In the genomic region with DNA sequence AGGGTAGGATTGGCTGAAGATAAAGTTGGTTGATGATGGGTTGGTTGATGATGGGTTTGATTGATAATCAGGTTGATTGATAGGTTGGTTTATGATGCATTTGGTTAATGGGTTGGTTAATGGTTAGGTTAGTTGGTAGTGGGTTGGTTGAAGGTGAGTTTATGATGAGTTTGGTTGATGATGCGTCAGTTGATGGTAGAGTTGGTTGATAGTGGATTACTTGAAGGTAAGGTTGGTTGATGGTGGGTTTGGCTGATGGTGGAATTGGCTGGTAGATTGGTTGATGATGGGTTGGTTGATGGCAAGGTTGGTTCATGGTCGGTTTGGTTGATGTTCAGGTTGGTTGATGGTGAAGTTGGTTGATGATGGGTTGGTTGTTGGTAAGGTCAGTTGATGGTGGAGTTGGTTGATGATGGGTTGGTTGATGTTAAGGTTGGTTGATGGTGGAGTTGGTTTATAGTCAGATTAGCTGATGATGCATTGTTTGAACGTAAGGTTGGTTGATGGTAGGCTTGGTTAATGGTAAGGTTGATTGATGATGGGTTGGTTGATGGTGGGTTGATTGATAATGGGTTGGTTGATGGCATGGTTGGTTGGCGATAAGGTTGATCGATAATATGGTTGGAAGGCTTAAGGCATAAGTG, we compare ENCODE assay signal across 3 cellular contexts.
TF ChIP-seq lines count a peak whose summit lies in the region.

No MANE protein-coding gene starts in this region.

TF ChIP-seq in GM12891, 5 proteins besides CTCF, POLR2A, EP300 and RAD21 (continued from another document):
- TF ChIP-seq SPI1 (IDR thresholded peaks at IDR 0.05; ENCODE audit: low read depth, low read length) (no peak), POLR2AphosphoS5 (IDR thresholded peaks at IDR 0.05; ENCODE audit: low read depth, low read length) (no peak)

TF ChIP-seq in HEK293, 187 proteins besides CTCF, POLR2A, EP300 and RAD21 (continued from another document):
- TF ChIP-seq ZNF521 (tag by site-specific recombination; IDR thresholded peaks at IDR 0.05) (0 out of 2 replicates have a peak, but pooled peaks have one; percentile 47), ZNF530 (tag by site-specific recombination; IDR thresholded peaks at IDR 0.05; ENCODE audit: low read depth) (no peak)
- TF ChIP-seq, protein P1, sequence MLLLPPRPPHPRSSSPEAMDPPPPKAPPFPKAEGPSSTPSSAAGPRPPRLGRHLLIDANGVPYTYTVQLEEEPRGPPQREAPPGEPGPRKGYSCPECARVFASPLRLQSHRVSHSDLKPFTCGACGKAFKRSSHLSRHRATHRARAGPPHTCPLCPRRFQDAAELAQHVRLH (tag by site-specific recombination; IDR thresholded peaks at IDR 0.05), result no peak

TF ChIP-seq in K562, 482 proteins besides CTCF, POLR2A, EP300 and RAD21 (continued from another document):
- TF ChIP-seq, protein P2, sequence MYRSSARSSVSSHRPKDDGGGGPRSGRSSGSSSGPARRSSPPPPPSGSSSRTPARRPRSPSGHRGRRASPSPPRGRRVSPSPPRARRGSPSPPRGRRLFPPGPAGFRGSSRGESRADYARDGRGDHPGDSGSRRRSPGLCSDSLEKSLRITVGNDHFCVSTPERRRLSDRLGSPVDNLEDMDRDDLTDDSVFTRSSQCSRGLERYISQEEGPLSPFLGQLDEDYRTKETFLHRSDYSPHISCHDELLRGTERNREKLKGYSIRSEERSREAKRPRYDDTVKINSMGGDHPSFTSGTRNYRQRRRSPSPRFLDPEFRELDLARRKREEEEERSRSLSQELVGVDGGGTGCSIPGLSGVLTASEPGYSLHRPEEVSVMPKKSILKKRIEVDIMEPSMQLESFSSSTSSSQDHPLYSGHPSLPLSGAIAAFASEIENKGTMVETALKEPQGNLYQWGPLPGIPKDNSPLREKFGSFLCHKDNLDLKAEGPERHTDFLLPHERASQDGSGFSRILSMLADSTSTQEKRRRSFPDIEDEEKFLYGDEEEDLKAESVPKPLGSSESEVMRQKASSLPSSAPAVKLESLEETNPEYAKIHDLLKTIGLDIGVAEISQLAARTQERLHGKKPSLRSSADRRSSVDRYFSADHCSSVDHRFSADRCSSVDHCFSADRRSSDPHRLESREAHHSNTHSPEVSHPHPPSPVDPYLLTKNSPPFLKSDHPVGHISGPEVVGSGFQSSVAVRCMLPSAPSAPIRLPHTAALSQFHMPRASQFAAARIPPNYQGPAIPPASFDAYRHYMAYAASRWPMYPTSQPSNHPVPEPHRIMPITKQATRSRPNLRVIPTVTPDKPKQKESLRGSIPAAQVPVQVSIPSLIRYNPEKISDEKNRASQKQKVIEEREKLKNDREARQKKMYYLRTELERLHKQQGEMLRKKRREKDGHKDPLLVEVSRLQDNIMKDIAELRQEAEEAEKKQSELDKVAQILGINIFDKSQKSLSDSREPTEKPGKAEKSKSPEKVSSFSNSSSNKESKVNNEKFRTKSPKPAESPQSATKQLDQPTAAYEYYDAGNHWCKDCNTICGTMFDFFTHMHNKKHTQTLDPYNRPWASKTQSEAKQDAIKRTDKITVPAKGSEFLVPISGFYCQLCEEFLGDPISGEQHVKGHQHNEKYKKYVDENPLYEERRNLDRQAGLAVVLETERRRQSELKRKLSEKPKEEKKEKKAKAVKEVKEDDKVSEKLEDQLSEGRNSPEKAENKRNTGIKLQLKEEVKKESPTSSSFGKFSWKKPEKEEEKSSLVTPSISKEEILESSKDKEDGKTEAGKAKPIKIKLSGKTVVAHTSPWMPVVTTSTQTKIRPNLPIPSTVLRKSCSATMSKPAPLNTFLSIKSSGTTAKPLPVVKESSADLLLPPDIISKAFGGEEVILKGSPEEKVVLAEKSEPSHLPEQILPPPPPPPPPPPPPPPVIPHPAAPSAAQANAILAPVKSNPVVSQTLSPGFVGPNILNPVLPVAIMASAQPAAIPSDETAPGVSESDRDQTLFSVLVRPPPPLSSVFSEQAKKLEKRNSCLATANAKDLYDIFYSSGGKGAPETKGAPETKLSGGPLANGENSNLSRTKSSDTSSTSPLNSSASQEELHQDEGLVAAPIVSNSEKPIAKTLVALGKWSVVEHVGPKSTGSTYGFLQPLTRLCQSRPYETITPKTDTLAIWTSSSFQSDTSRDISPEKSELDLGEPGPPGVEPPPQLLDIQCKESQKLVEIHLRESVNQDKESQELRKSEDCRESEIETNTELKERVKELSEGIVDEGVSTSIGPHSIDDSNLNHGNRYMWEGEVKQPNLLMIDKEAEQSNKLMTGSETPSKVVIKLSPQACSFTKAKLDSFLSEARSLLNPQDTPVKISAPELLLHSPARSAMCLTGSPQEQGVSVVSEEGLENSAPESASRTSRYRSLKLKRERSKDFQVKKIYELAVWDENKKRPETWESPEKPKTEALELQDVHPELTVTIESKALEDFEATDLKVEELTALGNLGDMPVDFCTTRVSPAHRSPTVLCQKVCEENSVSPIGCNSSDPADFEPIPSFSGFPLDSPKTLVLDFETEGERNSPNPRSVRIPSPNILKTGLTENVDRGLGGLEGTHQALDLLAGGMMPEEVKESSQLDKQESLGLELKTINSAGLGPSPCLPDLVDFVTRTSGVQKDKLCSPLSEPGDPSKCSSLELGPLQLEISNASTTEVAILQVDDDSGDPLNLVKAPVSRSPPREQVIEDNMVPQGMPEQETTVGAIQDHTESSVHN (IDR thresholded peaks at IDR 0.05; ENCODE audit: borderline replicate concordance in 1 of 2, low read depth in 1 of 2), result no peak
- TF ChIP-seq KLF13 (tag; IDR thresholded peaks at IDR 0.05; ENCODE audit: borderline replicate concordance, low read depth) (no peak), C11orf30 (IDR thresholded peaks at IDR 0.05; ENCODE audit: low read depth) (peak; percentile 32; the same call in 1 of the 2 replicates), EGR1 (conservative IDR thresholded peaks at IDR 0.05) (no peak), ETV1 (tag; conservative IDR thresholded peaks at IDR 0.05; ENCODE audit: low read depth) (no peak), ZNF347 (CRISPR knock-in tag; IDR thresholded peaks at IDR 0.05; ENCODE audit: low read depth) (no peak), SMARCE1 (IDR thresholded peaks at IDR 0.05) (no peak), ZC3H8 (IDR thresholded peaks at IDR 0.05) (no peak), POLR2AphosphoS2 (IDR thresholded peaks at IDR 0.05; ENCODE audit: low read length) (no peak), RFX5 (IDR thresholded peaks at IDR 0.05; ENCODE audit: low read depth, low read length) (no peak), MAFK (IDR thresholded peaks at IDR 0.05; ENCODE audit: low read length) (no peak), ZNF583 (CRISPR knock-in tag; IDR thresholded peaks at IDR 0.05) (no peak), XRCC3 (IDR thresholded peaks at IDR 0.05) (no peak), TGIF2 (CRISPR knock-in tag; IDR thresholded peaks at IDR 0.05) (no peak), KDM5B (IDR thresholded peaks at IDR 0.05; ENCODE audit: insufficient replicate concordance, low read depth, low read length) (no peak), ARID1B (IDR thresholded peaks at IDR 0.05) (no peak), ZNF354B (CRISPR knock-in tag; IDR thresholded peaks at IDR 0.05) (no peak), HOXB6 (CRISPR knock-in tag; IDR thresholded peaks at IDR 0.05; ENCODE audit: borderline replicate concordance) (no peak), ZNF316 (IDR thresholded peaks at IDR 0.05) (peak; percentile 78), EHMT2 (IDR thresholded peaks at IDR 0.05) (0 out of 2 replicates have a peak, but pooled peaks have one; percentile 29), MED1 (CRISPR knock-in tag; IDR thresholded peaks at IDR 0.05; ENCODE audit: borderline replicate concordance) (no peak), ZNF274 (IDR thresholded peaks at IDR 0.05; ENCODE audit: borderline replicate concordance, low read depth, low read length) (no peak), HEY1 (CRISPR knock-in tag; IDR thresholded peaks at IDR 0.05; ENCODE audit: borderline replicate concordance) (no peak), TFAM (CRISPR knock-in tag; conservative IDR thresholded peaks at IDR 0.05) (no peak)
- TF ChIP-seq, protein P3, sequence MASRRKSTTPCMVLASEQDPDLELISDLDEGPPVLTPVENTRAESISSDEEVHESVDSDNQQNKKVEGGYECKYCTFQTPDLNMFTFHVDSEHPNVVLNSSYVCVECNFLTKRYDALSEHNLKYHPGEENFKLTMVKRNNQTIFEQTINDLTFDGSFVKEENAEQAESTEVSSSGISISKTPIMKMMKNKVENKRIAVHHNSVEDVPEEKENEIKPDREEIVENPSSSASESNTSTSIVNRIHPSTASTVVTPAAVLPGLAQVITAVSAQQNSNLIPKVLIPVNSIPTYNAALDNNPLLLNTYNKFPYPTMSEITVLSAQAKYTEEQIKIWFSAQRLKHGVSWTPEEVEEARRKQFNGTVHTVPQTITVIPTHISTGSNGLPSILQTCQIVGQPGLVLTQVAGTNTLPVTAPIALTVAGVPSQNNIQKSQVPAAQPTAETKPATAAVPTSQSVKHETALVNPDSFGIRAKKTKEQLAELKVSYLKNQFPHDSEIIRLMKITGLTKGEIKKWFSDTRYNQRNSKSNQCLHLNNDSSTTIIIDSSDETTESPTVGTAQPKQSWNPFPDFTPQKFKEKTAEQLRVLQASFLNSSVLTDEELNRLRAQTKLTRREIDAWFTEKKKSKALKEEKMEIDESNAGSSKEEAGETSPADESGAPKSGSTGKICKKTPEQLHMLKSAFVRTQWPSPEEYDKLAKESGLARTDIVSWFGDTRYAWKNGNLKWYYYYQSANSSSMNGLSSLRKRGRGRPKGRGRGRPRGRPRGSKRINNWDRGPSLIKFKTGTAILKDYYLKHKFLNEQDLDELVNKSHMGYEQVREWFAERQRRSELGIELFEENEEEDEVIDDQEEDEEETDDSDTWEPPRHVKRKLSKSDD (conservative IDR thresholded peaks at IDR 0.05; ENCODE audit: low read length), result no peak
- TF ChIP-seq, protein P4, sequence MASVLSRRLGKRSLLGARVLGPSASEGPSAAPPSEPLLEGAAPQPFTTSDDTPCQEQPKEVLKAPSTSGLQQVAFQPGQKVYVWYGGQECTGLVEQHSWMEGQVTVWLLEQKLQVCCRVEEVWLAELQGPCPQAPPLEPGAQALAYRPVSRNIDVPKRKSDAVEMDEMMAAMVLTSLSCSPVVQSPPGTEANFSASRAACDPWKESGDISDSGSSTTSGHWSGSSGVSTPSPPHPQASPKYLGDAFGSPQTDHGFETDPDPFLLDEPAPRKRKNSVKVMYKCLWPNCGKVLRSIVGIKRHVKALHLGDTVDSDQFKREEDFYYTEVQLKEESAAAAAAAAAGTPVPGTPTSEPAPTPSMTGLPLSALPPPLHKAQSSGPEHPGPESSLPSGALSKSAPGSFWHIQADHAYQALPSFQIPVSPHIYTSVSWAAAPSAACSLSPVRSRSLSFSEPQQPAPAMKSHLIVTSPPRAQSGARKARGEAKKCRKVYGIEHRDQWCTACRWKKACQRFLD (CRISPR knock-in tag; IDR thresholded peaks at IDR 0.05), result no peak
- TF ChIP-seq, protein P5, sequence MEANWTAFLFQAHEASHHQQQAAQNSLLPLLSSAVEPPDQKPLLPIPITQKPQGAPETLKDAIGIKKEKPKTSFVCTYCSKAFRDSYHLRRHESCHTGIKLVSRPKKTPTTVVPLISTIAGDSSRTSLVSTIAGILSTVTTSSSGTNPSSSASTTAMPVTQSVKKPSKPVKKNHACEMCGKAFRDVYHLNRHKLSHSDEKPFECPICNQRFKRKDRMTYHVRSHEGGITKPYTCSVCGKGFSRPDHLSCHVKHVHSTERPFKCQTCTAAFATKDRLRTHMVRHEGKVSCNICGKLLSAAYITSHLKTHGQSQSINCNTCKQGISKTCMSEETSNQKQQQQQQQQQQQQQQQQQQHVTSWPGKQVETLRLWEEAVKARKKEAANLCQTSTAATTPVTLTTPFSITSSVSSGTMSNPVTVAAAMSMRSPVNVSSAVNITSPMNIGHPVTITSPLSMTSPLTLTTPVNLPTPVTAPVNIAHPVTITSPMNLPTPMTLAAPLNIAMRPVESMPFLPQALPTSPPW (CRISPR knock-in tag; IDR thresholded peaks at IDR 0.05), result no peak
- TF ChIP-seq, protein P6, sequence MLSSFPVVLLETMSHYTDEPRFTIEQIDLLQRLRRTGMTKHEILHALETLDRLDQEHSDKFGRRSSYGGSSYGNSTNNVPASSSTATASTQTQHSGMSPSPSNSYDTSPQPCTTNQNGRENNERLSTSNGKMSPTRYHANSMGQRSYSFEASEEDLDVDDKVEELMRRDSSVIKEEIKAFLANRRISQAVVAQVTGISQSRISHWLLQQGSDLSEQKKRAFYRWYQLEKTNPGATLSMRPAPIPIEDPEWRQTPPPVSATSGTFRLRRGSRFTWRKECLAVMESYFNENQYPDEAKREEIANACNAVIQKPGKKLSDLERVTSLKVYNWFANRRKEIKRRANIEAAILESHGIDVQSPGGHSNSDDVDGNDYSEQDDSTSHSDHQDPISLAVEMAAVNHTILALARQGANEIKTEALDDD (IDR thresholded peaks at IDR 0.05), result peak; percentile 91
- TF ChIP-seq, protein P7, sequence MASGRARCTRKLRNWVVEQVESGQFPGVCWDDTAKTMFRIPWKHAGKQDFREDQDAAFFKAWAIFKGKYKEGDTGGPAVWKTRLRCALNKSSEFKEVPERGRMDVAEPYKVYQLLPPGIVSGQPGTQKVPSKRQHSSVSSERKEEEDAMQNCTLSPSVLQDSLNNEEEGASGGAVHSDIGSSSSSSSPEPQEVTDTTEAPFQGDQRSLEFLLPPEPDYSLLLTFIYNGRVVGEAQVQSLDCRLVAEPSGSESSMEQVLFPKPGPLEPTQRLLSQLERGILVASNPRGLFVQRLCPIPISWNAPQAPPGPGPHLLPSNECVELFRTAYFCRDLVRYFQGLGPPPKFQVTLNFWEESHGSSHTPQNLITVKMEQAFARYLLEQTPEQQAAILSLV (tag; IDR thresholded peaks at IDR 0.05), result no peak
- TF ChIP-seq, protein P8, sequence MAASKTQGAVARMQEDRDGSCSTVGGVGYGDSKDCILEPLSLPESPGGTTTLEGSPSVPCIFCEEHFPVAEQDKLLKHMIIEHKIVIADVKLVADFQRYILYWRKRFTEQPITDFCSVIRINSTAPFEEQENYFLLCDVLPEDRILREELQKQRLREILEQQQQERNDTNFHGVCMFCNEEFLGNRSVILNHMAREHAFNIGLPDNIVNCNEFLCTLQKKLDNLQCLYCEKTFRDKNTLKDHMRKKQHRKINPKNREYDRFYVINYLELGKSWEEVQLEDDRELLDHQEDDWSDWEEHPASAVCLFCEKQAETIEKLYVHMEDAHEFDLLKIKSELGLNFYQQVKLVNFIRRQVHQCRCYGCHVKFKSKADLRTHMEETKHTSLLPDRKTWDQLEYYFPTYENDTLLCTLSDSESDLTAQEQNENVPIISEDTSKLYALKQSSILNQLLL (CRISPR knock-in tag; IDR thresholded peaks at IDR 0.05; ENCODE audit: borderline replicate concordance), result no peak
- TF ChIP-seq, protein P9, sequence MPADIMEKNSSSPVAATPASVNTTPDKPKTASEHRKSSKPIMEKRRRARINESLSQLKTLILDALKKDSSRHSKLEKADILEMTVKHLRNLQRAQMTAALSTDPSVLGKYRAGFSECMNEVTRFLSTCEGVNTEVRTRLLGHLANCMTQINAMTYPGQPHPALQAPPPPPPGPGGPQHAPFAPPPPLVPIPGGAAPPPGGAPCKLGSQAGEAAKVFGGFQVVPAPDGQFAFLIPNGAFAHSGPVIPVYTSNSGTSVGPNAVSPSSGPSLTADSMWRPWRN (IDR thresholded peaks at IDR 0.05; ENCODE audit: low read depth), result no peak
